ENCODE assay signal across 11 cellular contexts in the genomic region with DNA sequence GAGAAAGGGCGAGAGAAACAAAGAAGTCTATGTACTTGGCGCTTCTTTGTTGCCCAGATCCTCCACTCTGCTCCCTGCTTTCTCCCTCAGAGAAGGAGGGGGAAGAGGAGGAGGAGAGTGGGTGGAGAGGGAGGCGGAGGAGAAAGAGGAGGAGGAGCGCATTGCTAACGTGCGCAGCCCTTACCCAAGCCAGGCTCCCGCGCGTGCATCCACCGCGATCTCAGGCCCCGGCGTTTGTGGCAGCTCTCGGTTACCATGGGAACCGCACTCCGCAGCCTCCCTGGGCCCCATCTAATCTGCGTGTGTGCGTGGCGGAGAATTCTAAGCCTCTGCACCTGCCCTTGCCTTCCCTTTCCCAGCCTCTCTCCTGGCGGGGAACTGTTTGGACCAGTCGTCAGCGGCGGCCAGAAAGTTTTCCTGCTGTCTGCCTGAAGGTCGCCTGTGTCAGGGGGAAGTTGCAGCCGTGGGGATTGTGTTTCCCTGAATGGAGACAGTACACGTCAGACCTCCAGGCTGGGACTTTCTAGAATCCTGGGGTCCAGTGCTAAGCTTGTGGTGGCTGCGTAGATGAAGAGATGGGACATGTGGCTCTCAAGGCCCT. TPM values are rescaled to one million over a fixed set of nuclear protein-coding genes. Genes with fewer than 3 reads are reported as not detected.
DNase-seq lines count a peak whose midpoint lies in the region; ATAC-seq, FAIRE-seq and TF ChIP-seq lines count a peak whose summit lies in the region.
"Had no signal": no experiment of that assay in that cellular context is flagged by ENCODE, and none has a peak within 500 bp of the region (broad histone marks: within the 10 kb centered on the region; RNA-seq: fewer than 3 reads in every experiment).

A gene (minus strand): TSS at position 239 of the 601 bp plus-strand sequence. CDS start 18,734 bp downstream, outside the sequence.

- no peaks in the 10 kb centered on the region for H3K9me3 ChIP-seq in astrocyte (ENCODE audit: insufficient read depth, low read depth, low read length)
- H3K9me3 ChIP-seq in thoracic aorta = no peaks in the 10 kb centered on the region
- H3K9me3 ChIP-seq: SJCRH30 had no signal

- H3K36me3 Mint-ChIP-seq in astrocyte (ENCODE audit: low read depth, unreplicated experiment) = peaks cover 2% of the 10 kb centered on the region
- H3K36me3 Mint-ChIP-seq: CD4-positive, CD25-positive, alpha-beta regulatory T cell had no signal

- H3K36me3 ChIP-seq in astrocyte (ENCODE audit: insufficient read depth, low read length) (no peaks in the 10 kb centered on the region), thoracic aorta (no peaks in the 10 kb centered on the region)
- H3K36me3 ChIP-seq: SJCRH30 had no signal

- peaks cover 2% of the 10 kb centered on the region for H3K4me1 Mint-ChIP-seq in astrocyte (ENCODE audit: low read depth, unreplicated experiment)

- H2AFZ ChIP-seq in astrocyte (ENCODE audit: low read depth, low read length) = peak within 1 kb of the TSS; percentile 67

- H3K27ac ChIP-seq in astrocyte (ENCODE audit: low read depth, low read length) (no peak within 1 kb of the TSS), thoracic aorta (no peak within 1 kb of the TSS)
- H3K27ac ChIP-seq: SJCRH30 had no signal

- no peak for TF ChIP-seq CTCF in astrocyte (IDR thresholded peaks at IDR 0.05; ENCODE audit: insufficient read depth, low read depth, low read length)
- no peak for TF ChIP-seq CTCF in thoracic aorta (IDR thresholded peaks at IDR 0.05)

- ATAC-seq in Right ventricle myocardium inferior (peak; percentile 75), thoracic aorta (ENCODE audit: insufficient number of reproducible peaks, low FRiP score, low read depth) (no peak), HG02798 (IDR thresholded peaks at IDR 0.05; ENCODE audit: poor library complexity, unreplicated experiment) (no peak), GM21576 (IDR thresholded peaks at IDR 0.05; ENCODE audit: unreplicated experiment) (no peak)

- no peaks in the 10 kb centered on the region for H3K79me2 ChIP-seq in astrocyte (ENCODE audit: insufficient read depth, low read length)

- H4K20me1 ChIP-seq in astrocyte (ENCODE audit: insufficient read depth, low read length) = no peaks in the 10 kb centered on the region

- DNase-seq in Right ventricle myocardium inferior (ENCODE audit: missing footprints) (no peak), cardiac septum (ENCODE audit: low spot score) (no peak), astrocyte (ENCODE audit: low read depth) (no peak), islet precursor cell (peak; percentile 82), thoracic aorta (ENCODE audit: low spot score) (no peak)
- DNase-seq in effector CD4-positive, alpha-beta T cell = no peak

- no peak within 1 kb of the TSS for H3K9ac ChIP-seq in astrocyte (ENCODE audit: low read length)

- no peak within 1 kb of the TSS for H3K27ac Mint-ChIP-seq in astrocyte (ENCODE audit: unreplicated experiment)
- H3K27ac Mint-ChIP-seq: CD4-positive, CD25-positive, alpha-beta regulatory T cell had no signal

- peaks cover 5% of the 10 kb centered on the region for H3K4me1 ChIP-seq in astrocyte (ENCODE audit: insufficient read depth, low read length)
- H3K4me1 ChIP-seq in thoracic aorta (ENCODE audit: control insufficient read depth in 1 of 2, low read depth in 2 of 2) = no peaks in the 10 kb centered on the region
- H3K4me1 ChIP-seq: SJCRH30 had no signal

- H3K4me3 ChIP-seq in astrocyte (ENCODE audit: insufficient read depth, low read depth, low read length) (no peak within 1 kb of the TSS), thoracic aorta (peak within 1 kb of the TSS; percentile 44)
- H3K4me3 ChIP-seq: SJCRH30 had no signal

- peaks cover 1% of the 10 kb centered on the region for H3K9me3 Mint-ChIP-seq in astrocyte (ENCODE audit: unreplicated experiment)

- H3K27me3 ChIP-seq in astrocyte (ENCODE audit: insufficient read depth, low read length) (peaks cover 33% of the 10 kb centered on the region), thoracic aorta (replicated peaks; ENCODE audit: insufficient read depth) (no peaks in the 10 kb centered on the region)
- H3K27me3 ChIP-seq: SJCRH30 had no signal

- intact Hi-C loops in Right ventricle myocardium inferior (cut with DNase I) = no loop called here
- intact Hi-C loops in cardiac septum (cut with DNase I) = no loop called here

- peak within 1 kb of the TSS; percentile 62 for H3K4me2 ChIP-seq in astrocyte (ENCODE audit: low read length)

- peaks cover 64% of the 10 kb centered on the region for H3K27me3 Mint-ChIP-seq in astrocyte (ENCODE audit: low read depth, unreplicated experiment)

- no peak for FAIRE-seq in astrocyte (lab: Jason Lieb, UNC)
- FAIRE-seq: islet of Langerhans had no signal

- H3K4me3 Mint-ChIP-seq in astrocyte (ENCODE audit: unreplicated experiment) = peak within 1 kb of the TSS; percentile 57
- H3K4me3 Mint-ChIP-seq: CD4-positive, CD25-positive, alpha-beta regulatory T cell had no signal

RNA-seq across cellular contexts. Expression of the gene that starts here (rescaled TPM):
- total RNA-seq in Right ventricle myocardium inferior (not detected), cardiac septum (not detected), astrocyte (not detected in 2 replicates), thoracic aorta (not detected)
- total RNA-seq: CD4-positive, CD25-positive, alpha-beta regulatory T cell; SJCRH30 had no signal

Comparison
In these comparisons a context has a peak if more than half of its experiments do, and no peak if none do; other contexts are left out.
1. Peak in ATAC-seq in Right ventricle myocardium inferior; RNA of the gene not detected or under 1 TPM.